Comparison of ENCODE assay signal across 8 cellular contexts in genomic region chr1:83508485-83509151, GRCh38.
DNase-seq lines count a peak whose midpoint lies in the region; ATAC-seq and TF ChIP-seq lines count a peak whose summit lies in the region.

No MANE protein-coding gene starts in this region.

- peak; percentile 97 for ATAC-seq in HG03045 (IDR thresholded peaks at IDR 0.05; ENCODE audit: unreplicated experiment)
- peak; percentile 77 for ATAC-seq in gastroesophageal sphincter
- ATAC-seq in stimulated activated memory B cell treated with anti-CD40 and anti-IgM and Interleukin-4, amounts not matched to agents 10 μg/mL and 1 μg/mL and 100 μg/mL, for 72 hours: peak; percentile 93

- H3K9me3 ChIP-seq in gastroesophageal sphincter: no peaks in the 10 kb centered on the region

- H3K36me3 ChIP-seq in gastroesophageal sphincter: no peaks in the 10 kb centered on the region

- no peak overlapping the region for H3K4me3 ChIP-seq in gastroesophageal sphincter

- no peak for TF ChIP-seq POLR2A in gastroesophageal sphincter (IDR thresholded peaks at IDR 0.05)

- 2 to 4% methylated on average over 3 of the region's 3 CpGs for WGBS in gastroesophageal sphincter (ENCODE audit: low coverage in 1 of 2), 2 donors

- no peaks in the 10 kb centered on the region for H3K27me3 ChIP-seq in gastroesophageal sphincter

- H3K4me3 Mint-ChIP-seq in stimulated activated memory B cell treated with anti-CD40 and anti-IgM and Interleukin-4, amounts not matched to agents 10 μg/mL and 1 μg/mL and 100 μg/mL, for 72 hours: no peak overlapping the region

- peaks cover 6% of the 10 kb centered on the region for H3K4me1 Mint-ChIP-seq in stimulated activated memory B cell treated with anti-CD40 and anti-IgM and Interleukin-4, amounts not matched to agents 10 μg/mL and 1 μg/mL and 100 μg/mL, for 72 hours

- H3K36me3 Mint-ChIP-seq in stimulated activated memory B cell treated with anti-CD40 and anti-IgM and Interleukin-4, amounts not matched to agents 10 μg/mL and 1 μg/mL and 100 μg/mL, for 72 hours: no peaks in the 10 kb centered on the region

- no peak for TF ChIP-seq CTCF in gastroesophageal sphincter (IDR thresholded peaks at IDR 0.05)

- H3K27me3 Mint-ChIP-seq in stimulated activated memory B cell treated with anti-CD40 and anti-IgM and Interleukin-4, amounts not matched to agents 10 μg/mL and 1 μg/mL and 100 μg/mL, for 72 hours: peaks cover 9% of the 10 kb centered on the region

- H3K9me3 Mint-ChIP-seq in stimulated activated memory B cell treated with anti-CD40 and anti-IgM and Interleukin-4, amounts not matched to agents 10 μg/mL and 1 μg/mL and 100 μg/mL, for 72 hours: no peaks in the 10 kb centered on the region

- H3K27ac Mint-ChIP-seq in stimulated activated memory B cell treated with anti-CD40 and anti-IgM and Interleukin-4, amounts not matched to agents 10 μg/mL and 1 μg/mL and 100 μg/mL, for 72 hours: peak overlapping the region; percentile 74

- peak in 5 of 6 experiments; percentile 17 to 89 (median 79) for DNase-seq in stimulated activated naive CD4-positive, alpha-beta T cell (lab: John Stamatoyannopoulos, UW)
- DNase-seq in stimulated activated naive CD4-positive, alpha-beta T cell treated with Interleukin-2 at 50 U/mL for 16 hours (lab: John Stamatoyannopoulos, UW): no peak
- peak; percentile 34 to 36 for DNase-seq in activated CD4-positive, alpha-beta T cell treated with anti-CD3 and anti-CD28 coated beads for 4 hours
- DNase-seq in NAMALWA (ENCODE audit: low spot score): no peak
- no peak for DNase-seq in NCI-H146 (lab: John Stamatoyannopoulos, UW)

- TF ChIP-seq EP300 in gastroesophageal sphincter (IDR thresholded peaks at IDR 0.05): no peak

- peaks cover 4 to 23% (median 5%) of the 10 kb centered on the region in 3 donors for H3K4me1 ChIP-seq in gastroesophageal sphincter

- H3K27ac ChIP-seq in gastroesophageal sphincter: peak overlapping the region in 3 of 4 donors; percentile 5 to 54 (median 34)

Comparison
In these comparisons a context has a peak if more than half of its experiments do, and no peak if none do; other contexts are left out.
1. DNase-seq: peak in stimulated activated naive CD4-positive, alpha-beta T cell (5 of 6) and activated CD4-positive, alpha-beta T cell treated with anti-CD3 and anti-CD28 coated beads for 4 hours (2 of 2); none in stimulated activated naive CD4-positive, alpha-beta T cell treated with Interleukin-2 at 50 U/mL for 16 hours (single experiment), NAMALWA (single experiment) and NCI-H146 (single experiment).
2. Peak in every context shown above with its lines, with median percentiles within 50 percentile points of each other: ATAC-seq.